ENCODE assay signal across 14 cellular contexts in the genomic region with DNA sequence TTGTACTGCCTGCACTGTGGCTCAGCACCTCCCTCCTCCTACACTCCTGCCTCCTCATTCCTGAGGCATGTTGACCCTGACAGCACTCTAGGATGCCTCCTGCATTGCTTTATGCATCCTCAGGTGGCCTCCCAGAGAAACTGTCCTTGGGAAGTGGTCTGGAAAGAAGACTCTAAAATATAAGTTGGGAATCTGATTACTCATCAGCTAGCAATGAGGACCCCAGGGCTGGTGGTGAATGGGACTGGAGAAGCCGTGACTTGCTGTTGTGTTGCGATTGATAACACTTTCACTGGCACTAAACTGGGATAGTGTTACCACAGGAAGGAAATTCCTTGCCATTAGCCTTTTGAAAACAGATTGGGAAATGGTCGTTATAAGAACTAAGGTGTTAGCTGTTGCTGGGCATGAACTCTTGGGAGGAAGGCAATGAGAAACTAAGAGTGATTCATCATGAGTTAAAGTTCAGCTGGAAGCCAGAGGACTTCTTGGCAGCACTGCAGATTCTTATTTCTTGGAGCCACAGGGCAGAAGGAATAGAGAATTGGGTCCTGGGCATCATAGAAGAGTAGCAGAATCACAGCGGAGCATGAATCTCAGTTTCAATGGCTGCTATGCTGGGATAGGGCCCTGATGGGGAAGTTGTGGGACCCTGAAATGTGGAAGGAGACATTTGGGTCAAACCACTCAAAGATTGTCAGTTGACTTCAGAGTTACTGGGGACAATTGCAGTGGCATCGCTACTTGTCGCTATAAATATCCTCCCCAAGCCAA. TPM values are rescaled to one million over a fixed set of nuclear protein-coding genes. Genes with fewer than 3 reads are reported as not detected.
DNase-seq lines count a peak whose midpoint lies in the region; ATAC-seq, FAIRE-seq and TF ChIP-seq lines count a peak whose summit lies in the region.
"Had no signal": no experiment of that assay in that cellular context is flagged by ENCODE, and none has a peak within 500 bp of the region (broad histone marks: within the 10 kb centered on the region; RNA-seq: fewer than 3 reads in every experiment).

No MANE protein-coding gene starts in this region.

- H3K56ac ChIP-seq in IMR-90 (ENCODE audit: extremely low read depth, insufficient read depth, low read length) = no peak overlapping the region

- peak overlapping the region; percentile 14 for H2AFZ ChIP-seq in IMR-90 (replicated peaks; ENCODE audit: low read length, poor library complexity)
- H2AFZ ChIP-seq in astrocyte (ENCODE audit: low read depth, low read length) = no peak overlapping the region

- H3K4me3 ChIP-seq in BLaER1 (no peak overlapping the region), IMR-90 (ENCODE audit: insufficient read depth, low read depth, low read length) (no peak overlapping the region), astrocyte (ENCODE audit: insufficient read depth, low read depth, low read length) (no peak overlapping the region), kidney epithelial cell (ENCODE audit: low read depth, low read length) (no peak overlapping the region)
- H3K4me3 ChIP-seq: SK-N-MC had no signal

- ATAC-seq in IMR-90 (ENCODE audit: low read depth) (no peak), HG02588 (IDR thresholded peaks at IDR 0.05; ENCODE audit: unreplicated experiment) (no peak)
- ATAC-seq: left ventricle myocardium superior, right cardiac atrium had no signal

- no peaks in the 10 kb centered on the region for H3K27me3 ChIP-seq in BLaER1
- H3K27me3 ChIP-seq in IMR-90 (ENCODE audit: control insufficient read depth, insufficient read depth, low read length) = no peaks in the 10 kb centered on the region
- no peaks in the 10 kb centered on the region for H3K27me3 ChIP-seq in astrocyte (ENCODE audit: insufficient read depth, low read length)
- no peaks in the 10 kb centered on the region for H3K27me3 ChIP-seq in kidney epithelial cell (ENCODE audit: control insufficient read depth, insufficient read depth, low read length)

- H3K4ac ChIP-seq in IMR-90 (ENCODE audit: low read depth, low read length) = no peak overlapping the region

- H2BK120ac ChIP-seq in IMR-90 (ENCODE audit: low read depth, low read length) = no peak overlapping the region

- H3K27ac ChIP-seq in BLaER1 (no peak overlapping the region), IMR-90 (ENCODE audit: insufficient read depth, low read length) (no peak overlapping the region), astrocyte (ENCODE audit: low read depth, low read length) (peak overlapping the region; percentile 58)
- H3K27ac ChIP-seq: SK-N-MC had no signal

- TF ChIP-seq CTCF in IMR-90 (conservative IDR thresholded peaks at IDR 0.05; ENCODE audit: low read depth, low read length) (no peak), astrocyte (IDR thresholded peaks at IDR 0.05; ENCODE audit: insufficient read depth, low read depth, low read length) (no peak), kidney epithelial cell (IDR thresholded peaks at IDR 0.05; ENCODE audit: insufficient read depth, low read length, poor library complexity, severe bottlenecking) (no peak)

- no peak overlapping the region for H3K18ac ChIP-seq in IMR-90 (ENCODE audit: low read depth, low read length)

- WGBS in IMR-90 (ENCODE audit: extremely low coverage in 2 of 2, insufficient read length in 1 of 2), 2 experiments = 74% methylated on average over 4 of the region's 6 CpGs; no CpG with 5 or more reads in 1 of the 2 experiments

- H4K20me1 ChIP-seq in BLaER1 (no peaks in the 10 kb centered on the region), IMR-90 (ENCODE audit: insufficient read depth, low read length) (no peaks in the 10 kb centered on the region), astrocyte (ENCODE audit: insufficient read depth, low read length) (no peaks in the 10 kb centered on the region)

- H3K9ac ChIP-seq in BLaER1 (no peak overlapping the region), IMR-90 (ENCODE audit: low read depth, low read length) (no peak overlapping the region), astrocyte (ENCODE audit: low read length) (no peak overlapping the region)

- intact Hi-C loops in IMR-90 (cut with micrococcal nuclease) = no loop called here

- no peak overlapping the region for H4K91ac ChIP-seq in IMR-90 (ENCODE audit: insufficient read depth, low read depth, low read length)

- H3K36me3 Mint-ChIP-seq in astrocyte (ENCODE audit: low read depth, unreplicated experiment) = no peaks in the 10 kb centered on the region

- peak overlapping the region; percentile 29 for H3K27ac Mint-ChIP-seq in astrocyte (ENCODE audit: unreplicated experiment)

- no peak overlapping the region for H3K23ac ChIP-seq in IMR-90 (ENCODE audit: low read depth, low read length)

- peaks cover 11% of the 10 kb centered on the region for H3K4me1 Mint-ChIP-seq in astrocyte (ENCODE audit: low read depth, unreplicated experiment)

- CTCF ChIA-PET in IMR-90 (lab: Yijun Ruan, JAX) = no interaction called here

- in situ Hi-C loops in IMR-90 (cut with MboI; ENCODE audit: low sequenced_read_pairs) = no loop called here

- no peak overlapping the region for H2BK15ac ChIP-seq in IMR-90 (ENCODE audit: low read depth, low read length)

- TF ChIP-seq POLR2A in IMR-90 (IDR thresholded peaks at IDR 0.05; ENCODE audit: low read depth, low read length) = no peak

- peaks cover 15% of the 10 kb centered on the region for H3K9me3 Mint-ChIP-seq in astrocyte (ENCODE audit: unreplicated experiment)

- H4K8ac ChIP-seq in IMR-90 (ENCODE audit: low read depth in 2 of 2, low read length in 2 of 2) = no peak overlapping the region

- H3K14ac ChIP-seq in IMR-90 (replicated peaks; ENCODE audit: low read depth, low read length) = no peak overlapping the region

- no peak overlapping the region for H4K5ac ChIP-seq in IMR-90 (ENCODE audit: low read depth, low read length)

- TF ChIP-seq RAD21 in IMR-90 (IDR thresholded peaks at IDR 0.05; ENCODE audit: low read length) = no peak

- POLR2A ChIA-PET in IMR-90 (lab: Charles Lee; ENCODE audit: unreplicated experiment) = no interaction called here

- H2BK20ac ChIP-seq in IMR-90 (ENCODE audit: low read depth, low read length) = no peak overlapping the region

- no peak overlapping the region for H3K4me3 Mint-ChIP-seq in astrocyte (ENCODE audit: unreplicated experiment)

- H2AK9ac ChIP-seq in IMR-90 (replicated peaks; ENCODE audit: low read depth, low read length, poor library complexity) = no peak overlapping the region

- no TSS peak for BruUV-seq in IMR-90 (replicated peaks; lab: Mats Ljungman, UMichigan)

- 0 out of 2 replicates have a peak, but pooled peaks cover 4% of the 10 kb centered on the region for H3K9me3 ChIP-seq in BLaER1
- H3K9me3 ChIP-seq in IMR-90 (ENCODE audit: control insufficient read depth, insufficient read depth, low read length) = no peaks in the 10 kb centered on the region
- H3K9me3 ChIP-seq in astrocyte (ENCODE audit: insufficient read depth, low read depth, low read length) = no peaks in the 10 kb centered on the region

- peaks cover 24% of the 10 kb centered on the region for H3K27me3 Mint-ChIP-seq in astrocyte (ENCODE audit: low read depth, unreplicated experiment)

- H3K4me2 ChIP-seq in BLaER1 (peak overlapping the region; percentile 7; the same call in 1 of the 2 replicates), IMR-90 (ENCODE audit: low read depth, low read length) (no peak overlapping the region), astrocyte (ENCODE audit: low read length) (peak overlapping the region; percentile 47)

- dilution Hi-C loops in IMR-90 (cut with HindIII; ENCODE audit: low sequenced_read_pairs, unreplicated experiment) = no loop called here

- H2BK5ac ChIP-seq in IMR-90 (ENCODE audit: low read depth, low read length, poor library complexity, severe bottlenecking) = no peak overlapping the region

- no peaks in the 10 kb centered on the region for H3K79me2 ChIP-seq in astrocyte (ENCODE audit: insufficient read depth, low read length)

- H3K36me3 ChIP-seq in BLaER1 (no peaks in the 10 kb centered on the region), IMR-90 (ENCODE audit: control insufficient read depth, insufficient read depth, low read length) (no peaks in the 10 kb centered on the region), astrocyte (ENCODE audit: insufficient read depth, low read length) (no peaks in the 10 kb centered on the region), kidney epithelial cell (ENCODE audit: control insufficient read depth, insufficient read depth, low read length) (no peaks in the 10 kb centered on the region)

- H3K79me1 ChIP-seq in IMR-90 (ENCODE audit: low read depth in 1 of 2, low read length in 2 of 2) = no peaks in the 10 kb centered on the region

- no peak overlapping the region for H2AK5ac ChIP-seq in IMR-90 (ENCODE audit: low read depth, low read length)

- FAIRE-seq in astrocyte (lab: Jason Lieb, UNC) = no peak

- DNase-seq in IMR-90 (peak; percentile 27), astrocyte (ENCODE audit: low read depth) (peak; percentile 60), kidney epithelial cell (ENCODE audit: low read depth) (peak; percentile 79), globus pallidus (ENCODE audit: low spot score) (no peak), AML-193 (lab: John Stamatoyannopoulos, UW) (no peak), amygdala (lab: John Stamatoyannopoulos, UW) (no peak)
- DNase-seq: erythroblast; left ventricle myocardium superior; NCI-H187 treated with DMSO at 0.1 percent for 48 hours; right cardiac atrium; stimulated activated CD8-positive, alpha-beta memory T cell treated with anti-CD3 and anti-CD28 coated beads, Interleukin-4, amount 100 ng/mL, for 48 hours had no signal

- H3K9me1 ChIP-seq in IMR-90 (ENCODE audit: insufficient read depth, low read length) = no peaks in the 10 kb centered on the region

- H3K4me1 ChIP-seq in BLaER1 (no peaks in the 10 kb centered on the region), IMR-90 (ENCODE audit: control insufficient read depth, insufficient read depth, low read length) (no peaks in the 10 kb centered on the region), astrocyte (ENCODE audit: insufficient read depth, low read length) (peaks cover 13% of the 10 kb centered on the region)

TF ChIP-seq in IMR-90, 13 proteins besides CTCF, POLR2A, EP300 and RAD21 (continues in another document):
- no peak for TF ChIP-seq MXI1 (IDR thresholded peaks at IDR 0.05; ENCODE audit: borderline replicate concordance, low read depth, low read length)
- TF ChIP-seq CEBPB (IDR thresholded peaks at IDR 0.05; ENCODE audit: low read depth, low read length) = no peak

RNA-seq across cellular contexts. Expression of a gene that starts 10.1 kb away (rescaled TPM):
- not detected in 2 replicates for total RNA-seq in IMR-90 (2012; rRNA removed)
- not detected in 2 replicates for polyA plus RNA-seq in IMR-90 (2012; rRNA removed)
- polyA plus RNA-seq in IMR-90 (2012; cell fraction: cytosol; rRNA removed) = not detected in 2 replicates
- polyA plus RNA-seq in IMR-90 (2012; cell fraction: nucleus; rRNA removed; ENCODE audit: low replicate concordance) = not detected in 2 replicates
- not detected in 2 replicates for total RNA-seq in astrocyte
- total RNA-seq in kidney epithelial cell = not detected in 2 replicates
- total RNA-seq: left ventricle myocardium superior, right cardiac atrium had no signal
- polyA plus RNA-seq: right cardiac atrium had no signal

RNA-seq across cellular contexts. Expression of a gene that starts 52.2 kb away (rescaled TPM):
- total RNA-seq in IMR-90 (2012; rRNA removed) (0.56 and 0.90 TPM in 2 replicates), astrocyte (not detected in 2 replicates), kidney epithelial cell (1.4 and 5.5 TPM in 2 replicates)
- polyA plus RNA-seq in IMR-90 (2012; rRNA removed) = 1.0 and 1.6 TPM in 2 replicates
- 0.55 and 0.93 TPM in 2 replicates for polyA plus RNA-seq in IMR-90 (2012; cell fraction: cytosol; rRNA removed)
- 0.84 and 1.1 TPM in 2 replicates for polyA plus RNA-seq in IMR-90 (2012; cell fraction: nucleus; rRNA removed; ENCODE audit: low replicate concordance)

Comparison
In these comparisons a context has a peak if more than half of its experiments do, and no peak if none do; other contexts are left out.
1. DNase-seq: peak in IMR-90 (single experiment), astrocyte (single experiment) and kidney epithelial cell (single experiment); none in globus pallidus (single experiment), AML-193 (0 of 2) and amygdala (0 of 56).